12 cellular contexts compared by ENCODE assay signal in genomic region chr21:38506606-38507331, GRCh38. TPM values are rescaled to one million over a fixed set of nuclear protein-coding genes. Genes with fewer than 3 reads are reported as not detected.
DNase-seq lines count a peak whose midpoint lies in the region; ATAC-seq lines count a peak whose summit lies in the region.
"Had no signal": no experiment of that assay in that cellular context is flagged by ENCODE, and none has a peak within 500 bp of the region (broad histone marks: within the 10 kb centered on the region; RNA-seq: fewer than 3 reads in every experiment).

No MANE protein-coding gene starts in this region.

- peak; percentile 87 for ATAC-seq in left colon
- ATAC-seq in HG02610 (IDR thresholded peaks at IDR 0.05; ENCODE audit: unreplicated experiment) = no peak
- no peak for ATAC-seq in GM19463 (IDR thresholded peaks at IDR 0.05; ENCODE audit: unreplicated experiment)

- H3K9ac ChIP-seq in BLaER1 = peak overlapping the region; percentile 33

- H3K36me3 ChIP-seq in BLaER1 = no peaks in the 10 kb centered on the region

- intact Hi-C loops in left colon (cut with DNase I, micrococcal nuclease) = loop anchor here in 1 of 2 donors (5.0 kb wide), 1 partner anchor 631 kb away; no protein-coding TSS in a partner anchor

- peak; percentile 80 for DNase-seq in Jurkat, Clone E6-1 (ENCODE audit: low read depth, low spot score)
- DNase-seq in SW480 (ENCODE audit: low spot score) (peak; percentile 70), left colon (peak; percentile 65 to 72), iPS-NIHi7 (ENCODE audit: extremely low spot score) (no peak), hippocampal formation (lab: John Stamatoyannopoulos, UW) (no peak)
- DNase-seq: CD8-positive, alpha-beta memory T cell; stimulated activated CD4-positive, alpha-beta T cell treated with anti-CD3 and anti-CD28 coated beads, Interleukin-4, amount 100 ng/mL, for 1 hour; testis had no signal

- H3K27ac ChIP-seq in BLaER1 = peak overlapping the region; percentile 25; the same call in 1 of the 2 replicates
- H3K27ac ChIP-seq: testis had no signal

- no peaks in the 10 kb centered on the region for H3K27me3 ChIP-seq in BLaER1
- H3K27me3 ChIP-seq: testis had no signal

- H4K20me1 ChIP-seq in BLaER1 = no peaks in the 10 kb centered on the region

- H3K4me2 ChIP-seq in BLaER1 = peak overlapping the region; percentile 90

- H3K9me3 ChIP-seq in BLaER1 = no peaks in the 10 kb centered on the region
- H3K9me3 ChIP-seq: testis had no signal

- H3K4me3 ChIP-seq in BLaER1 = peak overlapping the region; percentile 47
- peak overlapping the region; percentile 9 for H3K4me3 ChIP-seq in Jurkat, Clone E6-1 (ENCODE audit: low read length)
- H3K4me3 ChIP-seq: testis had no signal

- H3K4me1 ChIP-seq in BLaER1 = peaks cover 48% of the 10 kb centered on the region
- H3K4me1 ChIP-seq: testis had no signal

RNA-seq across cellular contexts. Expression of gene ERG, which starts 8.5 kb away (rescaled TPM):
- 2.2 TPM for polyA plus RNA-seq in Jurkat, Clone E6-1 (2012; ENCODE audit: insufficient read depth, insufficient read length)
- total RNA-seq in left colon = 1 to 10 TPM; 3.5 to 5.0 TPM
- total RNA-seq: CD8-positive, alpha-beta memory T cell; NCI-H460 had no signal
- polyA plus RNA-seq: CD8-positive, alpha-beta memory T cell had no signal

Comparison
In these comparisons a context has a peak if more than half of its experiments do, and no peak if none do; other contexts are left out.
1. DNase-seq: peak in Jurkat, Clone E6-1 (single experiment), SW480 (single experiment) and left colon (2 of 2); none in iPS-NIHi7 (single experiment) and hippocampal formation (0 of 2).